In genomic region chr19:38514812-38515633, GRCh38 we compare ENCODE assay signal across 8 cellular contexts.
DNase-seq lines count a peak whose midpoint lies in the region; ATAC-seq and TF ChIP-seq lines count a peak whose summit lies in the region.

No MANE protein-coding gene starts in this region.

- H3K4me3 ChIP-seq in GM23248: no peak overlapping the region
- H3K4me3 ChIP-seq in dorsolateral prefrontal cortex: peak overlapping the region in 28 of 59 donors; percentile 1 to 57 (median 26)

- peaks cover 4% of the 10 kb centered on the region for H3K27me3 ChIP-seq in GM23248 (replicated peaks; ENCODE audit: insufficient read depth)
- no peaks in the 10 kb centered on the region for H3K27me3 ChIP-seq in dorsolateral prefrontal cortex

- peak; percentile 73 for DNase-seq in Ammon's horn (ENCODE audit: low spot score)
- DNase-seq in GM23248: peak; percentile 71
- peak; percentile 11 for DNase-seq in NCI-H510A (lab: John Stamatoyannopoulos, UW)
- DNase-seq in activated CD4-positive, alpha-beta memory T cell treated with anti-CD3 and anti-CD28 coated beads for 36 hours: peak; percentile 86
- peak; percentile 38 to 80 (median 64) for DNase-seq in dorsolateral prefrontal cortex
- peak; percentile 74 to 83 for DNase-seq in memory B cell (ENCODE audit: low spot score in 2 of 2)
- DNase-seq in stimulated activated CD8-positive, alpha-beta memory T cell treated with anti-CD3 and anti-CD28 coated beads, Interleukin-15, amount 100 ng/mL, for 48 hours (ENCODE audit: low read depth in 2 of 2): peak; percentile 45 to 59

- ATAC-seq in memory B cell (ENCODE audit: low read depth): peak; percentile 94
- ATAC-seq in GM21529 (IDR thresholded peaks at IDR 0.05; ENCODE audit: unreplicated experiment): no peak

- no peak overlapping the region for H3K4me3 Mint-ChIP-seq in activated CD4-positive, alpha-beta memory T cell treated with anti-CD3 and anti-CD28 coated beads for 36 hours
- H3K4me3 Mint-ChIP-seq in memory B cell: peak overlapping the region; percentile 63

- intact Hi-C loops in activated CD4-positive, alpha-beta memory T cell treated with anti-CD3 and anti-CD28 coated beads for 36 hours (cut with micrococcal nuclease): loop anchor here (1.0 to 5.0 kb wide), 4 partner anchors 24 to 417 kb away; partner anchors contain the start of genes MRPS12 and SARS2
- intact Hi-C loops in dorsolateral prefrontal cortex (cut with DNase I): loop anchor here in 1 of 2 donors (10.0 kb wide), 1 partner anchor 120 kb away; no protein-coding TSS in a partner anchor

- H3K27ac ChIP-seq in GM23248 (no peak overlapping the region), dorsolateral prefrontal cortex (peak overlapping the region in 13 of 59 donors; percentile 3 to 75 (median 36))

- CTCF ChIA-PET in activated CD4-positive, alpha-beta memory T cell treated with anti-CD3 and anti-CD28 coated beads for 36 hours (lab: Charles Lee): interaction anchor here (0.6 to 4.3 kb wide), 30 partner anchors 8 to 461 kb away, joined by 3 to 63 read pairs (median 3); partner anchors contain the start of genes EIF3K, FAM98C, FBXO17 and MAP4K1

- peak overlapping the region; percentile 69 for H2AFZ ChIP-seq in GM23248

- H3K9ac ChIP-seq in GM23248: no peak overlapping the region

- peak; percentile 44 to 92 (median 83) for TF ChIP-seq CTCF in dorsolateral prefrontal cortex (IDR thresholded peaks at IDR 0.05 in 54 of 56, conservative IDR thresholded peaks at IDR 0.05 in 2 of 56; ENCODE audit: low read depth in 1 of 56, partially characterized antibody in 56 of 56)

- POLR2A ChIA-PET in activated CD4-positive, alpha-beta memory T cell treated with anti-CD3 and anti-CD28 coated beads for 36 hours (lab: Charles Lee): no interaction called here

- no peaks in the 10 kb centered on the region for H3K4me1 ChIP-seq in GM23248 (ENCODE audit: insufficient read depth)

- H3K79me2 ChIP-seq in GM23248 (ENCODE audit: insufficient read depth): no peaks in the 10 kb centered on the region

- H3K27ac Mint-ChIP-seq in activated CD4-positive, alpha-beta memory T cell treated with anti-CD3 and anti-CD28 coated beads for 36 hours: peak overlapping the region; percentile 33
- H3K27ac Mint-ChIP-seq in memory B cell: no peak overlapping the region

- no peaks in the 10 kb centered on the region for H3K9me2 ChIP-seq in GM23248 (ENCODE audit: insufficient read depth)

- no peaks in the 10 kb centered on the region for H3K27me3 Mint-ChIP-seq in activated CD4-positive, alpha-beta memory T cell treated with anti-CD3 and anti-CD28 coated beads for 36 hours
- H3K27me3 Mint-ChIP-seq in memory B cell: peaks cover 8% of the 10 kb centered on the region

- H3F3A ChIP-seq in GM23248 (ENCODE audit: insufficient read depth): no peaks in the 10 kb centered on the region

- no peaks in the 10 kb centered on the region for H4K20me1 ChIP-seq in GM23248 (ENCODE audit: insufficient read depth)

- H3K4me2 ChIP-seq in GM23248 (ENCODE audit: unreplicated experiment): peak overlapping the region; percentile 49

- no peaks in the 10 kb centered on the region for H3K36me3 ChIP-seq in GM23248 (ENCODE audit: low read depth)

- in situ Hi-C loops in GM23248 (cut with MboI): no loop called here

- H3K9me3 Mint-ChIP-seq in activated CD4-positive, alpha-beta memory T cell treated with anti-CD3 and anti-CD28 coated beads for 36 hours: no peaks in the 10 kb centered on the region
- H3K9me3 Mint-ChIP-seq in memory B cell: no peaks in the 10 kb centered on the region

- no peaks in the 10 kb centered on the region for H3K36me3 Mint-ChIP-seq in activated CD4-positive, alpha-beta memory T cell treated with anti-CD3 and anti-CD28 coated beads for 36 hours
- H3K36me3 Mint-ChIP-seq in memory B cell: no peaks in the 10 kb centered on the region

- 16 to 29% methylated on average over 19 to 32 of the region's 32 CpGs for WGBS in GM23248 (ENCODE audit: low coverage in 1 of 2, low lambda C conversion rate in 2 of 2, missing lambda C conversion rate in 2 of 2), 2 experiments

- peaks cover 22% of the 10 kb centered on the region for H3K4me1 Mint-ChIP-seq in activated CD4-positive, alpha-beta memory T cell treated with anti-CD3 and anti-CD28 coated beads for 36 hours (ENCODE audit: low read depth)
- peaks cover 5% of the 10 kb centered on the region for H3K4me1 Mint-ChIP-seq in memory B cell

- H3K9me3 ChIP-seq in GM23248 (ENCODE audit: low read depth): no peaks in the 10 kb centered on the region

Comparison
In these comparisons a context has a peak if more than half of its experiments do, and no peak if none do; other contexts are left out.
1. DNase-seq: peak in every context shown above with its lines; median percentile 86 in activated CD4-positive, alpha-beta memory T cell treated with anti-CD3 and anti-CD28 coated beads for 36 hours; 78 in memory B cell; 73 in Ammon's horn; 71 in GM23248; 64 in dorsolateral prefrontal cortex; 52 in stimulated activated CD8-positive, alpha-beta memory T cell treated with anti-CD3 and anti-CD28 coated beads, Interleukin-15, amount 100 ng/mL, for 48 hours; 11 in NCI-H510A.